9 cellular contexts compared by ENCODE assay signal in the genomic region with DNA sequence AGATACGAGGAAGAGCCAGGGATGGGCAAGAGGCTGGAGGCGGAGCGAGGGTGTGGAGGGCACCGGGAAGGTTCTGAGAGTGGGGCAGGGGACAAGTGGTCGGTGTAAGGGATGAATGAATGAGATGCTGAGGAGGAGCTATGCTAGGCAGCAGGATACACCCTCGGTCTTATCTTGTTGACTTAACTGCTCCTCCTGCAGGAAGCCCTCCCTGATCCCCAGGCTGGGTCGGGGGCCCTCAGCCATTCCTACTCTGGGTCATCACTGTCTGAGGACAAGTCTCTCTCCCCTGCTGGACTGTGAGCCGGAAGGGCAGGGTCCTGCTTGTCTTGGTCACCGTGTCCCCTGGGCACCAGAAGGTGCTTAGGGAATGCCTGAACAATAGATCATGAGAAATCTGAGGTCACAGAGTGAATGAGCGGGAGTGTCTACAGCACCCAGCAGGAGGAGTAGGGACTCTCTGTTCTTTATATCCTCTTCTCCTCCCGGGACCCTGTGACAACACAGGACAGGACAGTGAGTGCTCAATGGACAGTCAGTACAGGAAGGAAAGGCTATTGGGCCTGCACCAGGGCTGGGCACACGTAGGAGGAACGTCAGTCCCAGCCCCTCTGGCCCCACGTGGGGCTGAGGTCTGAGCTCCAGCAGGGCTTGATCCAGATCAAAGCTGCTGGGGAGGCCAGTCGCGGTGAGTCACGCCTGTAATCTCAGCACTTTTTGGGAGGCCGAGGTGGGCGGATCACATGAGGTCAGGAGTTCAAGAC. TPM values are rescaled to one million over a fixed set of nuclear protein-coding genes. Genes with fewer than 3 reads are reported as not detected.
DNase-seq lines count a peak whose midpoint lies in the region; ATAC-seq and TF ChIP-seq lines count a peak whose summit lies in the region.
"Had no signal": no experiment of that assay in that cellular context is flagged by ENCODE, and none has a peak within 500 bp of the region (broad histone marks: within the 10 kb centered on the region; RNA-seq: fewer than 3 reads in every experiment).

No MANE protein-coding gene starts in this region.

- H3K4me3 Mint-ChIP-seq in CD4-positive, alpha-beta T cell: peak overlapping the region; percentile 67
- H3K4me3 Mint-ChIP-seq in chondrocyte (ENCODE audit: unreplicated experiment): peak overlapping the region; percentile 22

- no peak for TF ChIP-seq CTCF in CD4-positive, alpha-beta T cell (IDR thresholded peaks at IDR 0.05)
- TF ChIP-seq CTCF in chondrocyte (IDR thresholded peaks at IDR 0.05): no peak
- TF ChIP-seq CTCF in GM20000 (IDR thresholded peaks at IDR 0.05; ENCODE audit: extremely low read depth, missing control alignments): no peak

- H3K27me3 ChIP-seq in CD4-positive, alpha-beta T cell (ENCODE audit: control insufficient read depth, insufficient read depth, low read length): no peaks in the 10 kb centered on the region

- H3K27me3 Mint-ChIP-seq in CD4-positive, alpha-beta T cell: peaks cover 33% of the 10 kb centered on the region
- H3K27me3 Mint-ChIP-seq in chondrocyte (ENCODE audit: low read depth): no peaks in the 10 kb centered on the region

- no peaks in the 10 kb centered on the region for H3K9me3 ChIP-seq in CD4-positive, alpha-beta T cell (ENCODE audit: control insufficient read depth, low read length)
- H3K9me3 ChIP-seq: body of pancreas had no signal

- H3K4me1 Mint-ChIP-seq in CD4-positive, alpha-beta T cell (ENCODE audit: low read depth): peaks cover 18% of the 10 kb centered on the region
- H3K4me1 Mint-ChIP-seq in chondrocyte (ENCODE audit: low read depth): peaks cover 15% of the 10 kb centered on the region

- H3K9me3 Mint-ChIP-seq in CD4-positive, alpha-beta T cell: no peaks in the 10 kb centered on the region
- H3K9me3 Mint-ChIP-seq in chondrocyte (ENCODE audit: low read depth): no peaks in the 10 kb centered on the region

- intact Hi-C loops in CD4-positive, alpha-beta T cell (cut with DNase I, micrococcal nuclease): no loop called here

- ATAC-seq in CD4-positive, alpha-beta T cell (ENCODE audit: poor library complexity): no peak

- CTCF ChIA-PET in CD4-positive, alpha-beta T cell (lab: Charles Lee): no interaction called here

- DNase-seq in CD4-positive, alpha-beta T cell: no peak
- peak; percentile 94 for DNase-seq in M059J (ENCODE audit: low read depth)
- DNase-seq in chondrocyte (ENCODE audit: low spot score): no peak
- DNase-seq in mucosa of gallbladder (ENCODE audit: low spot score): peak; percentile 58
- no peak for DNase-seq in UCSD-AML1 (lab: John Stamatoyannopoulos, UW; ENCODE audit: unreplicated experiment)
- no peak for DNase-seq in cerebellar nuclear complex (lab: John Stamatoyannopoulos, UW)
- no peak for DNase-seq in GM20000 (ENCODE audit: low spot score)
- no peak for DNase-seq in NCI-H774 (lab: John Stamatoyannopoulos, UW)

- no peaks in the 10 kb centered on the region for H3K36me3 Mint-ChIP-seq in CD4-positive, alpha-beta T cell (ENCODE audit: low read depth)
- peaks cover 5% of the 10 kb centered on the region for H3K36me3 Mint-ChIP-seq in chondrocyte (ENCODE audit: low read depth)

- H3K27ac ChIP-seq in CD4-positive, alpha-beta T cell (ENCODE audit: low read depth, low read length): no peak overlapping the region
- H3K27ac ChIP-seq: body of pancreas had no signal

- POLR2A ChIA-PET in CD4-positive, alpha-beta T cell (lab: Charles Lee): interaction anchor here (1.3 to 3.2 kb wide), 3 partner anchors 18 to 62 kb away, joined by 5 to 39 read pairs (median 26); partner anchors contain the start of genes BLOC1S3, PPP1R37 and TRAPPC6A

- H3K27ac Mint-ChIP-seq in CD4-positive, alpha-beta T cell: no peak overlapping the region
- H3K27ac Mint-ChIP-seq in chondrocyte (ENCODE audit: unreplicated experiment): no peak overlapping the region

RNA-seq across cellular contexts. Expression of gene NKPD1, which starts 6.5 kb away (rescaled TPM):
- total RNA-seq in CD4-positive, alpha-beta T cell: under 1 TPM; 0.73 to 0.91 TPM
- total RNA-seq in M059J (2014; rRNA removed; shearing (Covaris generic)): not detected in 2 replicates
- total RNA-seq in chondrocyte (0.10 to 0.13 TPM in 2 of 3 replicates, not detected in the other), mucosa of gallbladder (0.52 TPM)
- total RNA-seq: body of pancreas had no signal

RNA-seq across cellular contexts. Expression of gene TRAPPC6A, which starts 23.8 kb away (rescaled TPM):
- 10 to 100 TPM; 32.0 to 38.8 TPM for total RNA-seq in CD4-positive, alpha-beta T cell
- total RNA-seq in M059J (2014; rRNA removed; shearing (Covaris generic)): 6.2 and 8.2 TPM in 2 replicates
- 12.7 to 15.9 TPM (median 13.7 TPM) in 3 replicates for total RNA-seq in chondrocyte
- 26.8 TPM for total RNA-seq in mucosa of gallbladder

RNA-seq across cellular contexts. Expression of gene BLOC1S3, which starts 24.3 kb away (rescaled TPM):
- 10 to 100 TPM; 14.7 to 18.8 TPM for total RNA-seq in CD4-positive, alpha-beta T cell
- total RNA-seq in M059J (2014; rRNA removed; shearing (Covaris generic)): 2.7 and 7.3 TPM in 2 replicates
- total RNA-seq in chondrocyte (15.1 to 21.0 TPM (median 17.6 TPM) in 3 replicates), mucosa of gallbladder (21.7 TPM)

Comparison
In these comparisons a context has a peak if more than half of its experiments do, and no peak if none do; other contexts are left out.
1. DNase-seq: peak in M059J (single experiment) and mucosa of gallbladder (single experiment); none in CD4-positive, alpha-beta T cell (0 of 10), chondrocyte (single experiment), UCSD-AML1 (single experiment), cerebellar nuclear complex (0 of 2), GM20000 (single experiment) and NCI-H774 (single experiment).